In the genomic region with DNA sequence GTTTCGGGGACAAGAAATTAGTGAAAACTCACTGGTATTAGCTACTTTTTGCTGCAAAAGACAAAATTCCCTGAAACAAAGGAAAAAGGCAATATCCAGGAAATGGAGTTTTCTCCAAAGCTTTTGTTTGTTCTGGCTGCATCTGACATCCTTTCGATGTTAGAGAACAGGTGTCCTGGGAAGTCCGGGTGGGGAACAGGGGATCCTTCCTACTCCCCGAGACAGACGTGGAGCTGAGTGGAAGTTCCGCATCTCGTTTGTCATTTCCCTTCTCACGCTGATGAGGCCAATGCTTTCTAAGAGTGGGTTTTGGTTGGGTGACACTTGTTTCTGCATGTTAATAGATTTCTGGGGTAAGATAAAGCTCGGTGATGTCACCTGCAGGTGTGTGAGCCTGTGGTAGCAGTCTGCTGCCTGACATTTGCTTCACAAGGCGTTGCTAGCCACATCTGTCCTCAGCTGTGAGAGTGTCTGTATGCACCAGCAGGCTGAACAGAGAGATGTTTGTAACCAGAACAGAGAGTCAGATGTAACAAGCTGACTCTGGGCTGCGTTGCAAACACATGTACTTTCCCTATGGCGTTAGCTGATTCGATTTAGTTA, we compare ENCODE assay signal across 8 cellular contexts.
A peak's percentile ranks its signal among the peaks of the same experiment; 100 is the strongest.
DNase-seq lines count a peak whose midpoint lies in the region; ATAC-seq, FAIRE-seq and TF ChIP-seq lines count a peak whose summit lies in the region.

No MANE protein-coding gene starts in this region.

- TF ChIP-seq RAD21 in GM12878 (IDR thresholded peaks at IDR 0.05; ENCODE audit: insufficient read depth, low read depth, low read length): no peak

- no peak for TF ChIP-seq POLR2A in GM12878 (IDR thresholded peaks at IDR 0.05; ENCODE audit: low read depth, low read length)
- TF ChIP-seq POLR2A in prostate gland (IDR thresholded peaks at IDR 0.05): no peak

- DNase-seq in RPMI8226 (peak; percentile 93), GM12878 (ENCODE audit: low read depth, low spot score) (peak; percentile 69), HuH-7 (ENCODE audit: low spot score) (no peak), prostate gland (ENCODE audit: low spot score) (no peak)
- peak in 2 of 3 experiments; percentile 31 for DNase-seq in stimulated activated CD4-positive, alpha-beta T cell treated with anti-CD3 and anti-CD28 coated beads, TNF-alpha, amount 100 ng/mL, for 4 hours (ENCODE audit: low read depth in 3 of 3)

- H2AFZ ChIP-seq in GM12878 (ENCODE audit: control insufficient read depth, low read depth, low read length): no peak overlapping the region

- peaks cover 9% of the 10 kb centered on the region for H3K4me1 ChIP-seq in GM12878 (ENCODE audit: control insufficient read depth, insufficient read depth, low read length)
- no peaks in the 10 kb centered on the region for H3K4me1 ChIP-seq in prostate gland (replicated peaks)

- 10% methylated on average over 13 of the region's 13 CpGs for WGBS in GM12878 (ENCODE audit: insufficient coverage, insufficient replicate concordance, low lambda C conversion rate, missing lambda C conversion rate)
- 37% methylated on average over 13 of the region's 13 CpGs for WGBS in prostate gland

- no peak overlapping the region for H3K9ac ChIP-seq in GM12878 (ENCODE audit: control insufficient read depth, insufficient read depth, low read length)

- RAD21 ChIA-PET in GM12878 (lab: Charles Lee; ENCODE audit: unreplicated experiment): interaction anchor here (0.7 to 1.5 kb wide), 5 partner anchors 37 to 337 kb away, joined by 3 to 6 read pairs (median 3); no protein-coding TSS in a partner anchor

- H3K27me3 ChIP-seq in GM12878 (replicated peaks in 1 of 2; ENCODE audit: control insufficient read depth in 2 of 2, insufficient read depth in 2 of 2, low read length in 1 of 2): peaks cover 0 to 1% of the 10 kb centered on the region in 2 experiments; a peak in 1 of 4 replicates
- no peaks in the 10 kb centered on the region for H3K27me3 ChIP-seq in prostate gland (replicated peaks; ENCODE audit: insufficient read depth)

- H3K27ac ChIP-seq in GM12878 (ENCODE audit: control insufficient read depth, insufficient read depth) (no peak overlapping the region), prostate gland (no peak overlapping the region)

- no peaks in the 10 kb centered on the region; the same call in 2 of the 3 replicates for H3K9me3 ChIP-seq in GM12878 (replicated peaks; ENCODE audit: control insufficient read depth, insufficient read depth, low read length)
- H3K9me3 ChIP-seq in prostate gland: no peaks in the 10 kb centered on the region

- BruUV-seq in GM12878 (replicated peaks; lab: Mats Ljungman, UMichigan): no TSS peak

- FAIRE-seq in GM12878 (lab: Jason Lieb, UNC): peak; percentile 47

- SMC1A ChIA-PET in GM12878 (lab: Charles Lee; ENCODE audit: uncharacterized antibody, unreplicated experiment): interaction anchor here (0.6 to 2.7 kb wide), 16 partner anchors 11 to 268 kb away, joined by 3 to 12 read pairs (median 3); no protein-coding TSS in a partner anchor

- in situ Hi-C loops in GM12878 (cut with MboI): loop anchor here (25.0 kb wide), 1 partner anchor 354 kb away; no protein-coding TSS in a partner anchor

- H3K36me3 ChIP-seq in GM12878 (ENCODE audit: control insufficient read depth in 2 of 2, insufficient read depth in 2 of 2, low read length in 1 of 2) (no peaks in the 10 kb centered on the region), prostate gland (no peaks in the 10 kb centered on the region)

- H3K4me2 ChIP-seq in GM12878 (ENCODE audit: control insufficient read depth, insufficient read depth): 0 out of 2 replicates have a peak overlapping the region, but pooled peaks have one; percentile 41

- TF ChIP-seq EP300 in GM12878 (IDR thresholded peaks at IDR 0.05; ENCODE audit: borderline replicate concordance in 1 of 2, control insufficient read depth in 1 of 2, low read depth in 2 of 2, low read length in 2 of 2): peak; percentile 49 to 67; a peak in 3 of 4 replicates

- H3K79me2 ChIP-seq in GM12878 (ENCODE audit: control insufficient read depth, insufficient read depth, low read length): no peaks in the 10 kb centered on the region

- ATAC-seq in GM18508 (IDR thresholded peaks at IDR 0.05; ENCODE audit: insufficient read depth, unreplicated experiment) (peak; percentile 92), HG02840 (IDR thresholded peaks at IDR 0.05; ENCODE audit: low FRiP score, unreplicated experiment) (peak; percentile 60), GM12878 (peak; percentile 83), HG03469 (IDR thresholded peaks at IDR 0.05; ENCODE audit: unreplicated experiment) (no peak)

- POLR2A ChIA-PET in GM12878 (lab: Charles Lee): interaction anchor here (1.1 to 1.2 kb wide), 2 partner anchors 258 to 260 kb away, joined by 3 read pairs; no protein-coding TSS in a partner anchor

- TF ChIP-seq CTCF in GM12878 (IDR thresholded peaks at IDR 0.05 in 2 of 3, conservative IDR thresholded peaks at IDR 0.05 in 1 of 3; ENCODE audit: control insufficient read depth in 2 of 3, extremely low read depth in 1 of 3, insufficient read depth in 1 of 3, low read depth in 3 of 3, low read length in 3 of 3): no peak
- no peak for TF ChIP-seq CTCF in prostate gland (IDR thresholded peaks at IDR 0.05)

- H3K4me3 ChIP-seq in GM12878: no peak overlapping the region
- no peak overlapping the region for H3K4me3 ChIP-seq in prostate gland

- CTCF ChIA-PET in GM12878 (lab: Yijun Ruan, JAX): interaction anchor here (0.7 to 1.9 kb wide), 8 partner anchors 10 to 259 kb away, joined by 3 to 8 read pairs (median 4); no protein-coding TSS in a partner anchor

- no peaks in the 10 kb centered on the region for H4K20me1 ChIP-seq in GM12878 (ENCODE audit: control insufficient read depth, insufficient read depth)

- intact Hi-C loops in GM12878 (cut with micrococcal nuclease; ENCODE audit: unreplicated experiment): loop anchor here (10.0 kb wide), 2 partner anchors 197 to 257 kb away; no protein-coding TSS in a partner anchor
- intact Hi-C loops in prostate gland (cut with DNase I): no loop called here

TF ChIP-seq in GM12878, 131 proteins besides CTCF, POLR2A, EP300 and RAD21 (continues in another document):
- TF ChIP-seq LARP7 (IDR thresholded peaks at IDR 0.05) (no peak), GATAD2B (conservative IDR thresholded peaks at IDR 0.05; ENCODE audit: low read depth) (no peak), RBBP5 (conservative IDR thresholded peaks at IDR 0.05) (no peak), MXI1 (IDR thresholded peaks at IDR 0.05; ENCODE audit: low read depth, low read length) (no peak), CBX3 (IDR thresholded peaks at IDR 0.05; ENCODE audit: borderline replicate concordance, low read depth) (no peak), MEF2A (IDR thresholded peaks at IDR 0.05; ENCODE audit: insufficient read depth, low read depth, low read length) (no peak), GABPA (IDR thresholded peaks at IDR 0.05; ENCODE audit: low read depth) (no peak), SMAD5 (IDR thresholded peaks at IDR 0.05; ENCODE audit: low read depth) (no peak), POLR2AphosphoS2 (IDR thresholded peaks at IDR 0.05; ENCODE audit: low read depth, low read length) (no peak), SMC3 (IDR thresholded peaks at IDR 0.05; ENCODE audit: borderline replicate concordance, low read length) (no peak), ZNF274 (IDR thresholded peaks at IDR 0.05; ENCODE audit: insufficient read depth, insufficient read length) (no peak), SREBF2 (IDR thresholded peaks at IDR 0.05; ENCODE audit: low read length) (no peak), BHLHE40 (IDR thresholded peaks at IDR 0.05; ENCODE audit: borderline replicate concordance in 1 of 2, low read depth in 2 of 2, low read length in 1 of 2) (peak; percentile 47 to 69; a peak in 3 of 4 replicates), BRCA1 (IDR thresholded peaks at IDR 0.05; ENCODE audit: low read depth, low read length) (no peak)
- TF ChIP-seq, protein P1, sequence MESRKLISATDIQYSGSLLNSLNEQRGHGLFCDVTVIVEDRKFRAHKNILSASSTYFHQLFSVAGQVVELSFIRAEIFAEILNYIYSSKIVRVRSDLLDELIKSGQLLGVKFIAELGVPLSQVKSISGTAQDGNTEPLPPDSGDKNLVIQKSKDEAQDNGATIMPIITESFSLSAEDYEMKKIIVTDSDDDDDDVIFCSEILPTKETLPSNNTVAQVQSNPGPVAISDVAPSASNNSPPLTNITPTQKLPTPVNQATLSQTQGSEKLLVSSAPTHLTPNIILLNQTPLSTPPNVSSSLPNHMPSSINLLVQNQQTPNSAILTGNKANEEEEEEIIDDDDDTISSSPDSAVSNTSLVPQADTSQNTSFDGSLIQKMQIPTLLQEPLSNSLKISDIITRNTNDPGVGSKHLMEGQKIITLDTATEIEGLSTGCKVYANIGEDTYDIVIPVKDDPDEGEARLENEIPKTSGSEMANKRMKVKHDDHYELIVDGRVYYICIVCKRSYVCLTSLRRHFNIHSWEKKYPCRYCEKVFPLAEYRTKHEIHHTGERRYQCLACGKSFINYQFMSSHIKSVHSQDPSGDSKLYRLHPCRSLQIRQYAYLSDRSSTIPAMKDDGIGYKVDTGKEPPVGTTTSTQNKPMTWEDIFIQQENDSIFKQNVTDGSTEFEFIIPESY (IDR thresholded peaks at IDR 0.05): no peak
- TF ChIP-seq, protein P2, sequence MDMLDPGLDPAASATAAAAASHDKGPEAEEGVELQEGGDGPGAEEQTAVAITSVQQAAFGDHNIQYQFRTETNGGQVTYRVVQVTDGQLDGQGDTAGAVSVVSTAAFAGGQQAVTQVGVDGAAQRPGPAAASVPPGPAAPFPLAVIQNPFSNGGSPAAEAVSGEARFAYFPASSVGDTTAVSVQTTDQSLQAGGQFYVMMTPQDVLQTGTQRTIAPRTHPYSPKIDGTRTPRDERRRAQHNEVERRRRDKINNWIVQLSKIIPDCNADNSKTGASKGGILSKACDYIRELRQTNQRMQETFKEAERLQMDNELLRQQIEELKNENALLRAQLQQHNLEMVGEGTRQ (IDR thresholded peaks at IDR 0.05; ENCODE audit: borderline replicate concordance, low read depth, low read length): no peak
- TF ChIP-seq, protein P3, sequence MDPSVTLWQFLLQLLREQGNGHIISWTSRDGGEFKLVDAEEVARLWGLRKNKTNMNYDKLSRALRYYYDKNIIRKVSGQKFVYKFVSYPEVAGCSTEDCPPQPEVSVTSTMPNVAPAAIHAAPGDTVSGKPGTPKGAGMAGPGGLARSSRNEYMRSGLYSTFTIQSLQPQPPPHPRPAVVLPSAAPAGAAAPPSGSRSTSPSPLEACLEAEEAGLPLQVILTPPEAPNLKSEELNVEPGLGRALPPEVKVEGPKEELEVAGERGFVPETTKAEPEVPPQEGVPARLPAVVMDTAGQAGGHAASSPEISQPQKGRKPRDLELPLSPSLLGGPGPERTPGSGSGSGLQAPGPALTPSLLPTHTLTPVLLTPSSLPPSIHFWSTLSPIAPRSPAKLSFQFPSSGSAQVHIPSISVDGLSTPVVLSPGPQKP (IDR thresholded peaks at IDR 0.05; ENCODE audit: low read depth, low read length): no peak
- TF ChIP-seq, protein P4, sequence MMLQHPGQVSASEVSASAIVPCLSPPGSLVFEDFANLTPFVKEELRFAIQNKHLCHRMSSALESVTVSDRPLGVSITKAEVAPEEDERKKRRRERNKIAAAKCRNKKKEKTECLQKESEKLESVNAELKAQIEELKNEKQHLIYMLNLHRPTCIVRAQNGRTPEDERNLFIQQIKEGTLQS (IDR thresholded peaks at IDR 0.05; ENCODE audit: borderline replicate concordance, extremely low read depth, low read depth, low read length): no peak

Comparison
In these comparisons a context has a peak if more than half of its experiments do, and no peak if none do; other contexts are left out.
1. DNase-seq: peak in RPMI8226 (single experiment), GM12878 (single experiment) and stimulated activated CD4-positive, alpha-beta T cell treated with anti-CD3 and anti-CD28 coated beads, TNF-alpha, amount 100 ng/mL, for 4 hours (2 of 3); none in HuH-7 (single experiment) and prostate gland (single experiment).